2 cellular contexts compared by ENCODE assay signal in the genomic region with DNA sequence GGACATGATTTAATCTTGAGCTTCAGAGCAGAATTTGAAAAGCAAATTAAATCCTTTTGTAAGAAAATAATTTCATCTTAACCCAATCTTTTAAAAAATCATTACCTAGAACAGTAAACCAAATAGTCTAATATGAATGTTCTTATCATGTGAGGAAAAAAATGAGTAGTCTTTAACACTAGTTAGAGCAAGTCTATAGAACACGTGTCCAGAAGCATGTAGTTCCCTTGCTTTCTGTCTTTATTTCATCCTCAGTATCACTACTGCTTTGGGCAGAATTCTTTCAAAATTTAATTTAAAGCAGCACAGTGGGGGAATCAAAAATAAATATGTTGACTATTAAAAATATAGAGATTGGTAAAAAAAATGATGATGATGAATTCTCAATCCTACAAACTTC.
TF ChIP-seq lines count a peak whose summit lies in the region.

No MANE protein-coding gene starts in this region.

TF ChIP-seq in SK-N-SH, 30 proteins besides CTCF, POLR2A, EP300 and RAD21 (continued from another document):
- TF ChIP-seq, protein P1, sequence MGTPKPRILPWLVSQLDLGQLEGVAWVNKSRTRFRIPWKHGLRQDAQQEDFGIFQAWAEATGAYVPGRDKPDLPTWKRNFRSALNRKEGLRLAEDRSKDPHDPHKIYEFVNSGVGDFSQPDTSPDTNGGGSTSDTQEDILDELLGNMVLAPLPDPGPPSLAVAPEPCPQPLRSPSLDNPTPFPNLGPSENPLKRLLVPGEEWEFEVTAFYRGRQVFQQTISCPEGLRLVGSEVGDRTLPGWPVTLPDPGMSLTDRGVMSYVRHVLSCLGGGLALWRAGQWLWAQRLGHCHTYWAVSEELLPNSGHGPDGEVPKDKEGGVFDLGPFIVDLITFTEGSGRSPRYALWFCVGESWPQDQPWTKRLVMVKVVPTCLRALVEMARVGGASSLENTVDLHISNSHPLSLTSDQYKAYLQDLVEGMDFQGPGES (IDR thresholded peaks at IDR 0.05; ENCODE audit: low read depth, low read length): no peak
- TF ChIP-seq, protein P2, sequence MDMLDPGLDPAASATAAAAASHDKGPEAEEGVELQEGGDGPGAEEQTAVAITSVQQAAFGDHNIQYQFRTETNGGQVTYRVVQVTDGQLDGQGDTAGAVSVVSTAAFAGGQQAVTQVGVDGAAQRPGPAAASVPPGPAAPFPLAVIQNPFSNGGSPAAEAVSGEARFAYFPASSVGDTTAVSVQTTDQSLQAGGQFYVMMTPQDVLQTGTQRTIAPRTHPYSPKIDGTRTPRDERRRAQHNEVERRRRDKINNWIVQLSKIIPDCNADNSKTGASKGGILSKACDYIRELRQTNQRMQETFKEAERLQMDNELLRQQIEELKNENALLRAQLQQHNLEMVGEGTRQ (IDR thresholded peaks at IDR 0.05; ENCODE audit: borderline replicate concordance, low read depth, low read length): no peak
- TF ChIP-seq TEAD4 (IDR thresholded peaks at IDR 0.05; ENCODE audit: borderline replicate concordance, insufficient read depth) (no peak), FOSL2 (IDR thresholded peaks at IDR 0.05; ENCODE audit: borderline replicate concordance, low read depth) (no peak), TAF1 (IDR thresholded peaks at IDR 0.05; ENCODE audit: borderline replicate concordance, low read depth, low read length) (no peak), RFX5 (IDR thresholded peaks at IDR 0.05; ENCODE audit: low read length) (no peak), TCF12 (IDR thresholded peaks at IDR 0.05) (no peak), FOXM1 (IDR thresholded peaks at IDR 0.05; ENCODE audit: low read depth) (no peak), RCOR1 (IDR thresholded peaks at IDR 0.05; ENCODE audit: low read length) (no peak)
- TF ChIP-seq, protein P3, sequence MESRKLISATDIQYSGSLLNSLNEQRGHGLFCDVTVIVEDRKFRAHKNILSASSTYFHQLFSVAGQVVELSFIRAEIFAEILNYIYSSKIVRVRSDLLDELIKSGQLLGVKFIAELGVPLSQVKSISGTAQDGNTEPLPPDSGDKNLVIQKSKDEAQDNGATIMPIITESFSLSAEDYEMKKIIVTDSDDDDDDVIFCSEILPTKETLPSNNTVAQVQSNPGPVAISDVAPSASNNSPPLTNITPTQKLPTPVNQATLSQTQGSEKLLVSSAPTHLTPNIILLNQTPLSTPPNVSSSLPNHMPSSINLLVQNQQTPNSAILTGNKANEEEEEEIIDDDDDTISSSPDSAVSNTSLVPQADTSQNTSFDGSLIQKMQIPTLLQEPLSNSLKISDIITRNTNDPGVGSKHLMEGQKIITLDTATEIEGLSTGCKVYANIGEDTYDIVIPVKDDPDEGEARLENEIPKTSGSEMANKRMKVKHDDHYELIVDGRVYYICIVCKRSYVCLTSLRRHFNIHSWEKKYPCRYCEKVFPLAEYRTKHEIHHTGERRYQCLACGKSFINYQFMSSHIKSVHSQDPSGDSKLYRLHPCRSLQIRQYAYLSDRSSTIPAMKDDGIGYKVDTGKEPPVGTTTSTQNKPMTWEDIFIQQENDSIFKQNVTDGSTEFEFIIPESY (IDR thresholded peaks at IDR 0.05; ENCODE audit: borderline replicate concordance, low read depth): no peak
- TF ChIP-seq, protein P4, sequence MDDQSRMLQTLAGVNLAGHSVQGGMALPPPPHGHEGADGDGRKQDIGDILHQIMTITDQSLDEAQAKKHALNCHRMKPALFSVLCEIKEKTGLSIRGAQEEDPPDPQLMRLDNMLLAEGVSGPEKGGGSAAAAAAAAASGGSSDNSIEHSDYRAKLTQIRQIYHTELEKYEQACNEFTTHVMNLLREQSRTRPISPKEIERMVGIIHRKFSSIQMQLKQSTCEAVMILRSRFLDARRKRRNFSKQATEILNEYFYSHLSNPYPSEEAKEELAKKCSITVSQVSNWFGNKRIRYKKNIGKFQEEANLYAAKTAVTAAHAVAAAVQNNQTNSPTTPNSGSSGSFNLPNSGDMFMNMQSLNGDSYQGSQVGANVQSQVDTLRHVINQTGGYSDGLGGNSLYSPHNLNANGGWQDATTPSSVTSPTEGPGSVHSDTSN (IDR thresholded peaks at IDR 0.05): no peak
TF ChIP-seq in SK-N-SH: peak in this region for 0.

TF ChIP-seq in SK-N-SH treated with all-trans-retinoic acid at 6 μM for 48 hours, 23 proteins besides CTCF, POLR2A, EP300 and RAD21 (continued from another document):
- TF ChIP-seq, protein P5, sequence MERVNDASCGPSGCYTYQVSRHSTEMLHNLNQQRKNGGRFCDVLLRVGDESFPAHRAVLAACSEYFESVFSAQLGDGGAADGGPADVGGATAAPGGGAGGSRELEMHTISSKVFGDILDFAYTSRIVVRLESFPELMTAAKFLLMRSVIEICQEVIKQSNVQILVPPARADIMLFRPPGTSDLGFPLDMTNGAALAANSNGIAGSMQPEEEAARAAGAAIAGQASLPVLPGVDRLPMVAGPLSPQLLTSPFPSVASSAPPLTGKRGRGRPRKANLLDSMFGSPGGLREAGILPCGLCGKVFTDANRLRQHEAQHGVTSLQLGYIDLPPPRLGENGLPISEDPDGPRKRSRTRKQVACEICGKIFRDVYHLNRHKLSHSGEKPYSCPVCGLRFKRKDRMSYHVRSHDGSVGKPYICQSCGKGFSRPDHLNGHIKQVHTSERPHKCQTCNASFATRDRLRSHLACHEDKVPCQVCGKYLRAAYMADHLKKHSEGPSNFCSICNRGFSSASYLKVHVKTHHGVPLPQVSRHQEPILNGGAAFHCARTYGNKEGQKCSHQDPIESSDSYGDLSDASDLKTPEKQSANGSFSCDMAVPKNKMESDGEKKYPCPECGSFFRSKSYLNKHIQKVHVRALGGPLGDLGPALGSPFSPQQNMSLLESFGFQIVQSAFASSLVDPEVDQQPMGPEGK (CRISPR knock-in tag; IDR thresholded peaks at IDR 0.05; ENCODE audit: borderline replicate concordance): no peak
- TF ChIP-seq CSDC2 (CRISPR knock-in tag; IDR thresholded peaks at IDR 0.05) (no peak), TCF4 (CRISPR knock-in tag; IDR thresholded peaks at IDR 0.05; ENCODE audit: borderline replicate concordance) (no peak), TOX (CRISPR knock-in tag; IDR thresholded peaks at IDR 0.05; ENCODE audit: borderline replicate concordance) (no peak), SNAI2 (CRISPR knock-in tag; IDR thresholded peaks at IDR 0.05) (no peak), ZFP30 (CRISPR knock-in tag; IDR thresholded peaks at IDR 0.05) (no peak), GLIS3 (CRISPR knock-in tag; IDR thresholded peaks at IDR 0.05) (no peak)
- TF ChIP-seq, protein P6, sequence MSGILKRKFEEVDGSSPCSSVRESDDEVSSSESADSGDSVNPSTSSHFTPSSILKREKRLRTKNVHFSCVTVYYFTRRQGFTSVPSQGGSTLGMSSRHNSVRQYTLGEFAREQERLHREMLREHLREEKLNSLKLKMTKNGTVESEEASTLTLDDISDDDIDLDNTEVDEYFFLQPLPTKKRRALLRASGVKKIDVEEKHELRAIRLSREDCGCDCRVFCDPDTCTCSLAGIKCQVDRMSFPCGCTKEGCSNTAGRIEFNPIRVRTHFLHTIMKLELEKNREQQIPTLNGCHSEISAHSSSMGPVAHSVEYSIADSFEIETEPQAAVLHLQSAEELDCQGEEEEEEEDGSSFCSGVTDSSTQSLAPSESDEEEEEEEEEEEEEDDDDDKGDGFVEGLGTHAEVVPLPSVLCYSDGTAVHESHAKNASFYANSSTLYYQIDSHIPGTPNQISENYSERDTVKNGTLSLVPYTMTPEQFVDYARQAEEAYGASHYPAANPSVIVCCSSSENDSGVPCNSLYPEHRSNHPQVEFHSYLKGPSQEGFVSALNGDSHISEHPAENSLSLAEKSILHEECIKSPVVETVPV (CRISPR knock-in tag; IDR thresholded peaks at IDR 0.05): no peak
- TF ChIP-seq, protein P7, sequence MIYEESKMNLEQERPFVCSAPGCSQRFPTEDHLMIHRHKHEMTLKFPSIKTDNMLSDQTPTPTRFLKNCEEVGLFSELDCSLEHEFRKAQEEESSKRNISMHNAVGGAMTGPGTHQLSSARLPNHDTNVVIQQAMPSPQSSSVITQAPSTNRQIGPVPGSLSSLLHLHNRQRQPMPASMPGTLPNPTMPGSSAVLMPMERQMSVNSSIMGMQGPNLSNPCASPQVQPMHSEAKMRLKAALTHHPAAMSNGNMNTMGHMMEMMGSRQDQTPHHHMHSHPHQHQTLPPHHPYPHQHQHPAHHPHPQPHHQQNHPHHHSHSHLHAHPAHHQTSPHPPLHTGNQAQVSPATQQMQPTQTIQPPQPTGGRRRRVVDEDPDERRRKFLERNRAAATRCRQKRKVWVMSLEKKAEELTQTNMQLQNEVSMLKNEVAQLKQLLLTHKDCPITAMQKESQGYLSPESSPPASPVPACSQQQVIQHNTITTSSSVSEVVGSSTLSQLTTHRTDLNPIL (CRISPR knock-in tag; IDR thresholded peaks at IDR 0.05; ENCODE audit: low read depth): no peak
